ENCODE assay signal across 8 cellular contexts in genomic region chr10:91776266-91776665, GRCh38.
"Had no signal": no experiment of that assay in that cellular context is flagged by ENCODE, and none has a peak within 500 bp of the region (broad histone marks: within the 10 kb centered on the region; RNA-seq: fewer than 3 reads in every experiment).

No MANE protein-coding gene starts in this region.

- H3K27ac Mint-ChIP-seq: GM23338, HFFc6 had no signal

- DNase-seq: GM23248, GOT3, H7, HCEC 1CT, HFFc6 had no signal

- H3K4me2 ChIP-seq: GM23338 had no signal

- H3K27ac ChIP-seq: GM23248 had no signal

- H3K36me3 ChIP-seq: HAP-1 had no signal

- H3K4me3 ChIP-seq: GM23248, GM23338, HAP-1 had no signal

- H3K9me3 Mint-ChIP-seq: GM23338, HFFc6 had no signal

- H3K9me3 ChIP-seq: HAP-1 had no signal

- H2AFZ ChIP-seq: GM23248, GM23338 had no signal

- H3K4me3 Mint-ChIP-seq: GM23338, HFFc6 had no signal

- H3K9ac ChIP-seq: GM23248 had no signal

- ATAC-seq: GM23338, HCT116 had no signal
